ENCODE assay signal across 22 cellular contexts in the genomic region with DNA sequence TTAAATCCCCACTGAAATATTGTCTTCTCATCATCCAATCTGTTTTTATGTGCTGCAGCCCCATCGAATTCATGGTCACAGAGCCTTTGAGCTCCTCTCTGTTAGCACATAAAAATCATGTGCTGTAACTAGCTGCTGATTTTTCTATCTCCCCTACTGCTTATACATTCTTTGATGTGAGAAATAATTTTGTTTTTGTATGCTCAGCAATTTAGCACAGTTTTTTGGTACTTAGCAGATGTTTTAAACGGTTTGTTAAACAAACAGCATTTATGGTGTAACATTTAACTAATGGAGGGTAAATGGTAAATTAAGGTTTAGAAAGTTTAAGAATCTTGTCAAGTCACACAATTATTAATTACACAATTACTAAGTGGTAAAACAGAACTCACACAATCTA.
"Had no signal": no experiment of that assay in that cellular context is flagged by ENCODE, and none has a peak within 500 bp of the region (broad histone marks: within the 10 kb centered on the region; RNA-seq: fewer than 3 reads in every experiment).

No MANE protein-coding gene starts in this region.

- H3K9me3 ChIP-seq: MG63, Peyer's patch, SJCRH30 had no signal

- H3K36me3 ChIP-seq: MG63, Peyer's patch, SJCRH30 had no signal

- H3K4me1 ChIP-seq: Peyer's patch, SJCRH30 had no signal

- DNase-seq: Karpas-422; KG1; MG63; NCI-H1092; NCI-H1105 treated with DMSO at 0.1 percent for 48 hours; NCI-H1417 treated with DMSO at 0.1 percent for 48 hours; NCI-H146; NCI-H1694 treated with DMSO at 0.1 percent for 48 hours; NCI-H1930; NCI-H2081; NCI-H2107; NCI-H2227 treated with DMSO at 0.1 percent for 48 hours; NCI-H524; NCI-H526 treated with DMSO at 0.1 percent for 48 hours; NCI-H748 treated with DMSO at 0.1 percent for 48 hours; NK-92 treated with Interleukin-12 subunit alpha and Interleukin-12 subunit beta, amount 100 ng/mL, for 24 hours; PC-9; Peyer's patch; SHP77 treated with DMSO at 0.1 percent for 48 hours; SJCRH30 had no signal

- H3K27me3 ChIP-seq: MG63, Peyer's patch, SJCRH30 had no signal

- H3K4me3 ChIP-seq: MG63, PC-9, Peyer's patch, SJCRH30, SK-N-MC had no signal

- H2AFZ ChIP-seq: PC-9 had no signal

- H3K27ac ChIP-seq: PC-9, Peyer's patch, SJCRH30, SK-N-MC had no signal

- ATAC-seq: Right ventricle myocardium inferior had no signal

- H3K4me2 ChIP-seq: PC-9 had no signal
